9 cellular contexts compared by ENCODE assay signal in the genomic region with DNA sequence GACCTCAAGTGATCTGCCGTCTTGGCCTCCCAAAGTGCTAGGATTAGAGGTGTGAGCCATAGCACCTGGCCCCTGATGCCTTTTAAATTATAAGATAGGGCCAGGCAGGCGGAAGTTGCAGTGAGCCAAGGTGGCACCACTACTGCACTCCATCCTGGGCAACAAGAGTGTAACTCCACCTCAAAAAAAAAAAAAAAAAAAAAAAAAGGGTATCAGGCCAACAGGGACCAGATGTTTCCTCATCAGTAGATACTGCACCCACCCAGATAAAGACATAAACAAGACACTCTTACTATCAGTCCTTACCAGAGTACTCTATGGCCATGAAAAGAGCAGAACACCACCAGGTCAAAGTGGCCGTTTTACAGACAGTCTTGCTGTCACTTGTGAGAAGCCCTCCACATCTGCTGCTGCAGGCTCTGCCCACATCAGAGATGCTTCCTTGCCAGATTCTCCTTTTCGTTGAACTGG. TPM values are rescaled to one million over a fixed set of nuclear protein-coding genes. Genes with fewer than 3 reads are reported as not detected.
DNase-seq lines count a peak whose midpoint lies in the region; ATAC-seq and TF ChIP-seq lines count a peak whose summit lies in the region.
"Had no signal": no experiment of that assay in that cellular context is flagged by ENCODE, and none has a peak within 500 bp of the region (broad histone marks: within the 10 kb centered on the region; RNA-seq: fewer than 3 reads in every experiment).

No MANE protein-coding gene starts in this region.

- POLR2A ChIA-PET in SK-N-SH (lab: Yijun Ruan, JAX), result no interaction called here

- H3K9me3 ChIP-seq in SK-N-SH (no peaks in the 10 kb centered on the region), iPS-20b (ENCODE audit: insufficient read depth, low read depth, low read length) (no peaks in the 10 kb centered on the region)

- H3K9me2 ChIP-seq in SK-N-SH, result no peaks in the 10 kb centered on the region

- no peak for DNase-seq in SK-N-SH
- peak; percentile 100 for DNase-seq in OCI-M2 (lab: John Stamatoyannopoulos, UW; ENCODE audit: unreplicated experiment)
- no peak for DNase-seq in DMS79 treated with DMSO at 0.1 percent for 48 hours (lab: John Stamatoyannopoulos, UW)
- DNase-seq in NCI-H1048 (lab: John Stamatoyannopoulos, UW), result no peak
- DNase-seq: left cardiac atrium; NK-92 treated with Interleukin-12 subunit alpha and Interleukin-12 subunit beta, amount 100 ng/mL, for 24 hours had no signal

- no peak for TF ChIP-seq RAD21 in SK-N-SH (IDR thresholded peaks at IDR 0.05; ENCODE audit: low read length)

- H4K20me1 ChIP-seq in SK-N-SH (ENCODE audit: insufficient read depth), result peaks cover 8% of the 10 kb centered on the region; the same call in 1 of the 2 replicates

- peaks cover 47% of the 10 kb centered on the region for H3K79me2 ChIP-seq in SK-N-SH (ENCODE audit: insufficient read depth)

- peaks cover 2 to 3% of the 10 kb centered on the region in 2 experiments for H3K36me3 ChIP-seq in SK-N-SH (replicated peaks in 1 of 2; ENCODE audit: control insufficient read depth in 1 of 2, insufficient read depth in 2 of 2, low read length in 1 of 2)
- H3K36me3 ChIP-seq in iPS-20b (ENCODE audit: insufficient read depth, low read depth, low read length), result peaks cover 19% of the 10 kb centered on the region

- H3K27me3 ChIP-seq in SK-N-SH (ENCODE audit: insufficient read depth) (no peaks in the 10 kb centered on the region), iPS-20b (ENCODE audit: insufficient read depth, low read length) (no peaks in the 10 kb centered on the region)

- no peak overlapping the region for H2AFZ ChIP-seq in SK-N-SH (ENCODE audit: low read depth)

- 75% methylated on average over 4 of the region's 4 CpGs for WGBS in SK-N-SH (ENCODE audit: low lambda C conversion rate)

- H3K4me2 ChIP-seq in SK-N-SH, result peak overlapping the region; percentile 100; the same call in 1 of the 2 replicates

- no peak overlapping the region for H3K4me3 ChIP-seq in SK-N-SH (ENCODE audit: low read depth in 2 of 2, low read length in 1 of 2)
- H3K4me3 ChIP-seq in iPS-20b (ENCODE audit: low read length), result peak overlapping the region; percentile 31

- no peak for ATAC-seq in SK-N-SH treated with all-trans-retinoic acid at 6 μM for 48 hours
- ATAC-seq: left cardiac atrium had no signal

- H3F3A ChIP-seq in SK-N-SH (replicated peaks; ENCODE audit: insufficient read depth), result peaks cover 9% of the 10 kb centered on the region

- H3K4me1 ChIP-seq in SK-N-SH (ENCODE audit: control insufficient read depth in 1 of 2, insufficient read depth in 2 of 2, low read depth in 1 of 2, low read length in 1 of 2) (peaks cover 8 to 40% of the 10 kb centered on the region in 2 experiments; a peak in 2 of 4 replicates), iPS-20b (ENCODE audit: insufficient read depth, low read length) (peaks cover 15% of the 10 kb centered on the region)

- peak overlapping the region in 1 of 2 experiments; percentile 17; a peak in 1 of 4 replicates for H3K27ac ChIP-seq in SK-N-SH (ENCODE audit: low read depth in 2 of 2, low read length in 1 of 2)
- no peak overlapping the region for H3K27ac ChIP-seq in iPS-20b (ENCODE audit: low read length)
- H3K27ac ChIP-seq: epithelial cell of prostate had no signal

- H3K9ac ChIP-seq in SK-N-SH (no peak overlapping the region), iPS-20b (ENCODE audit: low read depth, low read length) (no peak overlapping the region)

- no peak for TF ChIP-seq CTCF in SK-N-SH (IDR thresholded peaks at IDR 0.05)

- no peak for TF ChIP-seq EP300 in SK-N-SH (IDR thresholded peaks at IDR 0.05; ENCODE audit: borderline replicate concordance in 1 of 2, low read depth in 1 of 2, low read length in 1 of 2)

- CTCF ChIA-PET in SK-N-SH (lab: Yijun Ruan, JAX), result no interaction called here

TF ChIP-seq in SK-N-SH, 30 proteins besides CTCF, POLR2A, EP300 and RAD21 (continues in another document):
- no peak for TF ChIP-seq GATA2 (CRISPR knock-in tag; IDR thresholded peaks at IDR 0.05)
- TF ChIP-seq, protein P1, sequence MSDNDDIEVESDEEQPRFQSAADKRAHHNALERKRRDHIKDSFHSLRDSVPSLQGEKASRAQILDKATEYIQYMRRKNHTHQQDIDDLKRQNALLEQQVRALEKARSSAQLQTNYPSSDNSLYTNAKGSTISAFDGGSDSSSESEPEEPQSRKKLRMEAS (IDR thresholded peaks at IDR 0.05; ENCODE audit: low read depth), result no peak
- TF ChIP-seq, protein P2, sequence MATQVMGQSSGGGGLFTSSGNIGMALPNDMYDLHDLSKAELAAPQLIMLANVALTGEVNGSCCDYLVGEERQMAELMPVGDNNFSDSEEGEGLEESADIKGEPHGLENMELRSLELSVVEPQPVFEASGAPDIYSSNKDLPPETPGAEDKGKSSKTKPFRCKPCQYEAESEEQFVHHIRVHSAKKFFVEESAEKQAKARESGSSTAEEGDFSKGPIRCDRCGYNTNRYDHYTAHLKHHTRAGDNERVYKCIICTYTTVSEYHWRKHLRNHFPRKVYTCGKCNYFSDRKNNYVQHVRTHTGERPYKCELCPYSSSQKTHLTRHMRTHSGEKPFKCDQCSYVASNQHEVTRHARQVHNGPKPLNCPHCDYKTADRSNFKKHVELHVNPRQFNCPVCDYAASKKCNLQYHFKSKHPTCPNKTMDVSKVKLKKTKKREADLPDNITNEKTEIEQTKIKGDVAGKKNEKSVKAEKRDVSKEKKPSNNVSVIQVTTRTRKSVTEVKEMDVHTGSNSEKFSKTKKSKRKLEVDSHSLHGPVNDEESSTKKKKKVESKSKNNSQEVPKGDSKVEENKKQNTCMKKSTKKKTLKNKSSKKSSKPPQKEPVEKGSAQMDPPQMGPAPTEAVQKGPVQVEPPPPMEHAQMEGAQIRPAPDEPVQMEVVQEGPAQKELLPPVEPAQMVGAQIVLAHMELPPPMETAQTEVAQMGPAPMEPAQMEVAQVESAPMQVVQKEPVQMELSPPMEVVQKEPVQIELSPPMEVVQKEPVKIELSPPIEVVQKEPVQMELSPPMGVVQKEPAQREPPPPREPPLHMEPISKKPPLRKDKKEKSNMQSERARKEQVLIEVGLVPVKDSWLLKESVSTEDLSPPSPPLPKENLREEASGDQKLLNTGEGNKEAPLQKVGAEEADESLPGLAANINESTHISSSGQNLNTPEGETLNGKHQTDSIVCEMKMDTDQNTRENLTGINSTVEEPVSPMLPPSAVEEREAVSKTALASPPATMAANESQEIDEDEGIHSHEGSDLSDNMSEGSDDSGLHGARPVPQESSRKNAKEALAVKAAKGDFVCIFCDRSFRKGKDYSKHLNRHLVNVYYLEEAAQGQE (IDR thresholded peaks at IDR 0.05; ENCODE audit: low read depth, low read length), result no peak
- no peak for TF ChIP-seq JUND (IDR thresholded peaks at IDR 0.05)
- no peak for TF ChIP-seq ELF1 (IDR thresholded peaks at IDR 0.05)

TF ChIP-seq in SK-N-SH treated with all-trans-retinoic acid at 6 μM for 48 hours, 23 proteins besides CTCF, POLR2A, EP300 and RAD21 (continues in another document):
- TF ChIP-seq TCF4 (CRISPR knock-in tag; IDR thresholded peaks at IDR 0.05; ENCODE audit: borderline replicate concordance) (no peak), OSR1 (CRISPR knock-in tag; IDR thresholded peaks at IDR 0.05) (no peak), ZC3H10 (CRISPR knock-in tag; IDR thresholded peaks at IDR 0.05) (no peak), RARB (CRISPR knock-in tag; IDR thresholded peaks at IDR 0.05) (no peak), SNAI2 (CRISPR knock-in tag; IDR thresholded peaks at IDR 0.05) (no peak), ISL1 (CRISPR knock-in tag; IDR thresholded peaks at IDR 0.05) (no peak), PPARA (CRISPR knock-in tag; IDR thresholded peaks at IDR 0.05; ENCODE audit: borderline replicate concordance) (no peak), CSDC2 (CRISPR knock-in tag; IDR thresholded peaks at IDR 0.05) (no peak)
- TF ChIP-seq, protein P3, sequence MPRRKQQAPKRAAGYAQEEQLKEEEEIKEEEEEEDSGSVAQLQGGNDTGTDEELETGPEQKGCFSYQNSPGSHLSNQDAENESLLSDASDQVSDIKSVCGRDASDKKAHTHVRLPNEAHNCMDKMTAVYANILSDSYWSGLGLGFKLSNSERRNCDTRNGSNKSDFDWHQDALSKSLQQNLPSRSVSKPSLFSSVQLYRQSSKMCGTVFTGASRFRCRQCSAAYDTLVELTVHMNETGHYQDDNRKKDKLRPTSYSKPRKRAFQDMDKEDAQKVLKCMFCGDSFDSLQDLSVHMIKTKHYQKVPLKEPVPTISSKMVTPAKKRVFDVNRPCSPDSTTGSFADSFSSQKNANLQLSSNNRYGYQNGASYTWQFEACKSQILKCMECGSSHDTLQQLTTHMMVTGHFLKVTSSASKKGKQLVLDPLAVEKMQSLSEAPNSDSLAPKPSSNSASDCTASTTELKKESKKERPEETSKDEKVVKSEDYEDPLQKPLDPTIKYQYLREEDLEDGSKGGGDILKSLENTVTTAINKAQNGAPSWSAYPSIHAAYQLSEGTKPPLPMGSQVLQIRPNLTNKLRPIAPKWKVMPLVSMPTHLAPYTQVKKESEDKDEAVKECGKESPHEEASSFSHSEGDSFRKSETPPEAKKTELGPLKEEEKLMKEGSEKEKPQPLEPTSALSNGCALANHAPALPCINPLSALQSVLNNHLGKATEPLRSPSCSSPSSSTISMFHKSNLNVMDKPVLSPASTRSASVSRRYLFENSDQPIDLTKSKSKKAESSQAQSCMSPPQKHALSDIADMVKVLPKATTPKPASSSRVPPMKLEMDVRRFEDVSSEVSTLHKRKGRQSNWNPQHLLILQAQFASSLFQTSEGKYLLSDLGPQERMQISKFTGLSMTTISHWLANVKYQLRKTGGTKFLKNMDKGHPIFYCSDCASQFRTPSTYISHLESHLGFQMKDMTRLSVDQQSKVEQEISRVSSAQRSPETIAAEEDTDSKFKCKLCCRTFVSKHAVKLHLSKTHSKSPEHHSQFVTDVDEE (CRISPR knock-in tag; IDR thresholded peaks at IDR 0.05), result no peak

RNA-seq across cellular contexts. Expression of a gene that starts 3.3 kb away (rescaled TPM):
- polyA plus RNA-seq in SK-N-SH (2012; rRNA removed), result 6.6 and 9.7 TPM in 2 replicates
- polyA plus RNA-seq in SK-N-SH (2012; cell fraction: cytosol; rRNA removed), result 3.6 and 4.7 TPM in 2 replicates
- 46.9 and 57.3 TPM in 2 replicates for polyA plus RNA-seq in SK-N-SH (2012; cell fraction: nucleus; rRNA removed)

RNA-seq across cellular contexts. Expression of a gene that starts 3.6 kb away (rescaled TPM):
- 15.2 and 15.7 TPM in 2 replicates for polyA plus RNA-seq in SK-N-SH (2012; rRNA removed)
- 7.6 and 10.0 TPM in 2 replicates for polyA plus RNA-seq in SK-N-SH (2012; cell fraction: cytosol; rRNA removed)
- 41.4 and 67.8 TPM in 2 replicates for polyA plus RNA-seq in SK-N-SH (2012; cell fraction: nucleus; rRNA removed)

RNA-seq across cellular contexts. Expression of a gene that starts 34.2 kb away (rescaled TPM):
- 44.5 and 47.5 TPM in 2 replicates for polyA plus RNA-seq in SK-N-SH (2012; rRNA removed)
- 54.2 and 65.5 TPM in 2 replicates for polyA plus RNA-seq in SK-N-SH (2012; cell fraction: cytosol; rRNA removed)
- 15.3 and 22.2 TPM in 2 replicates for polyA plus RNA-seq in SK-N-SH (2012; cell fraction: nucleus; rRNA removed)

RNA-seq across cellular contexts. Expression of a gene that starts 35.0 kb away (rescaled TPM):
- polyA plus RNA-seq in SK-N-SH (2012; rRNA removed), result 42.9 and 46.9 TPM in 2 replicates
- polyA plus RNA-seq in SK-N-SH (2012; cell fraction: cytosol; rRNA removed), result 22.3 and 28.1 TPM in 2 replicates
- 142 and 167 TPM in 2 replicates for polyA plus RNA-seq in SK-N-SH (2012; cell fraction: nucleus; rRNA removed)
